In genomic region chr20:52924411-52925271, GRCh38 we compare ENCODE assay signal across 1 cellular context.
TF ChIP-seq lines count a peak whose summit lies in the region.

No MANE protein-coding gene starts in this region.

TF ChIP-seq in HepG2, 621 proteins besides CTCF, POLR2A, EP300 and RAD21 (continued from another document and continues in another):
- TF ChIP-seq ZNF576 (CRISPR knock-in tag; IDR thresholded peaks at IDR 0.05) (no peak), MBD4 (IDR thresholded peaks at IDR 0.05; ENCODE audit: borderline replicate concordance, low read length) (peak; percentile 67; the same call in 1 of the 2 replicates), ZNF432 (CRISPR knock-in tag; IDR thresholded peaks at IDR 0.05; ENCODE audit: borderline replicate concordance) (no peak), ZBTB20 (CRISPR knock-in tag; IDR thresholded peaks at IDR 0.05; ENCODE audit: borderline replicate concordance, low read depth) (peak; percentile 98), RFXAP (CRISPR knock-in tag; IDR thresholded peaks at IDR 0.05; ENCODE audit: borderline replicate concordance) (peak; percentile 76; the same call in 1 of the 2 replicates), PREB (CRISPR knock-in tag; IDR thresholded peaks at IDR 0.05) (no peak), EED (CRISPR knock-in tag; IDR thresholded peaks at IDR 0.05) (no peak), ARNT2 (CRISPR knock-in tag; IDR thresholded peaks at IDR 0.05; ENCODE audit: low read depth) (no peak), TFAP4 (IDR thresholded peaks at IDR 0.05; ENCODE audit: borderline replicate concordance, low read depth) (peak; percentile 69; the same call in 1 of the 2 replicates), ZBTB14 (CRISPR knock-in tag; IDR thresholded peaks at IDR 0.05) (no peak), NFKB2 (CRISPR knock-in tag; IDR thresholded peaks at IDR 0.05; ENCODE audit: borderline replicate concordance) (no peak), ZNF598 (CRISPR knock-in tag; IDR thresholded peaks at IDR 0.05; ENCODE audit: borderline replicate concordance) (no peak), GPN1 (CRISPR knock-in tag; IDR thresholded peaks at IDR 0.05; ENCODE audit: borderline replicate concordance) (no peak), ZC3H13 (CRISPR knock-in tag; IDR thresholded peaks at IDR 0.05) (no peak), ZNF18 (CRISPR knock-in tag; IDR thresholded peaks at IDR 0.05; ENCODE audit: insufficient replicate concordance) (peak; percentile 83), ZNF484 (CRISPR knock-in tag; IDR thresholded peaks at IDR 0.05; ENCODE audit: borderline replicate concordance, low read depth) (no peak), LBX2 (CRISPR knock-in tag; IDR thresholded peaks at IDR 0.05; ENCODE audit: borderline replicate concordance) (no peak), E2F5 (CRISPR knock-in tag; conservative IDR thresholded peaks at IDR 0.05) (no peak), KAT2B (IDR thresholded peaks at IDR 0.05; ENCODE audit: borderline replicate concordance, low read depth, low read length) (no peak), NFIC (IDR thresholded peaks at IDR 0.05; ENCODE audit: low read length) (peak; percentile 88), HNRNPLL (IDR thresholded peaks at IDR 0.05; ENCODE audit: low read depth, low read length, poor library complexity, severe bottlenecking) (no peak), MATR3 (CRISPR knock-in tag; IDR thresholded peaks at IDR 0.05) (no peak), ZNF33B (CRISPR knock-in tag; IDR thresholded peaks at IDR 0.05) (no peak), ZNF646 (CRISPR knock-in tag; IDR thresholded peaks at IDR 0.05) (peak; percentile 53; the same call in 1 of the 2 replicates), TFE3 (CRISPR knock-in tag; IDR thresholded peaks at IDR 0.05) (peak; percentile 79), ZKSCAN8 (CRISPR knock-in tag; IDR thresholded peaks at IDR 0.05; ENCODE audit: borderline replicate concordance) (peak; percentile 89), HOXA9 (CRISPR knock-in tag; IDR thresholded peaks at IDR 0.05; ENCODE audit: borderline replicate concordance) (no peak), ZKSCAN1 (IDR thresholded peaks at IDR 0.05; ENCODE audit: low read length) (no peak), ZNF350 (CRISPR knock-in tag; IDR thresholded peaks at IDR 0.05; ENCODE audit: borderline replicate concordance, low read depth) (no peak; the same call in 1 of the 2 replicates), CENPX (CRISPR knock-in tag; IDR thresholded peaks at IDR 0.05) (no peak), ZNF615 (CRISPR knock-in tag; IDR thresholded peaks at IDR 0.05; ENCODE audit: borderline replicate concordance) (no peak), ZNF431 (CRISPR knock-in tag; IDR thresholded peaks at IDR 0.05; ENCODE audit: borderline replicate concordance, low read depth) (no peak), KDM1A (CRISPR knock-in tag; IDR thresholded peaks at IDR 0.05) (peak; percentile 85), ZNF788 (CRISPR knock-in tag; IDR thresholded peaks at IDR 0.05; ENCODE audit: borderline replicate concordance) (peak; percentile 75; the same call in 1 of the 2 replicates), RNF219 (CRISPR knock-in tag; IDR thresholded peaks at IDR 0.05) (no peak), BORCS8-MEF2B (CRISPR knock-in tag; IDR thresholded peaks at IDR 0.05) (peak; percentile 79), ZFP90 (CRISPR knock-in tag; IDR thresholded peaks at IDR 0.05; ENCODE audit: borderline replicate concordance) (no peak), ZNF749 (CRISPR knock-in tag; IDR thresholded peaks at IDR 0.05; ENCODE audit: borderline replicate concordance) (no peak), SMAD3 (CRISPR knock-in tag; IDR thresholded peaks at IDR 0.05) (peak; percentile 93), JDP2 (CRISPR knock-in tag; IDR thresholded peaks at IDR 0.05; ENCODE audit: borderline replicate concordance) (no peak), PAX8 (CRISPR knock-in tag; IDR thresholded peaks at IDR 0.05; ENCODE audit: borderline replicate concordance) (no peak), ZNF383 (CRISPR knock-in tag; IDR thresholded peaks at IDR 0.05; ENCODE audit: borderline replicate concordance) (no peak)
